ENCODE assay signal across 15 cellular contexts in the genomic region with DNA sequence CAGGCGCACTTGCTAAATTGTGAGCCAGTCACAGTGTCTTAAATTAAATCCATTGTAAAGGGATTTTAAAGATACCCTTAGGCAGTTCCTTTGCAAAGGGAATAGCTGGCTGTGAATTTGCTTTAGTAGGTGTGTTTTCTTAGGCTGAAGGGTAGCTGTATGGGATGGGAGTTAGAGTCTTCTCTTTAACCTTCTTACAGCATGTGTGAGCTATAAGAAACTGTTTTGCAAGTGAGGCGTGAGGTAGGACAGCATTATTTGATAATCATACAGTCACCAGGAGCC.
"Had no signal": no experiment of that assay in that cellular context is flagged by ENCODE, and none has a peak within 500 bp of the region (broad histone marks: within the 10 kb centered on the region; RNA-seq: fewer than 3 reads in every experiment).

No MANE protein-coding gene starts in this region.

- H3K4me3 ChIP-seq: neural progenitor cell, pancreas had no signal

- H3K27ac Mint-ChIP-seq: activated CD8-positive, alpha-beta memory T cell treated with anti-CD3 and anti-CD28 coated beads, Interleukin-2, amount 10 ng/mL, durations not matched to agents 7 days and 5 days; activated naive CD8-positive, alpha-beta T cell; activated T-cell treated with anti-CD3 and anti-CD28 coated beads, Interleukin-2, amount 50 U/mL, for 24 hours; dendritic cell treated with granulocyte-macrophage colony-stimulating factor and Interleukin-4, amounts not matched to agents 40 ng/mL and 50 ng/mL, for 4 days; effector memory CD8-positive, alpha-beta T cell; neural progenitor cell; stimulated activated memory B cell treated with anti-CD40 and anti-IgM and Interleukin-4, amounts not matched to agents 10 μg/mL and 1 μg/mL and 100 μg/mL, for 72 hours had no signal

- H3K9ac ChIP-seq: neural progenitor cell had no signal

- DNase-seq: activated CD4-positive, alpha-beta T cell treated with anti-CD3 and anti-CD28 coated beads, Interleukin-2, amount 50 U/mL, for 4 hours; activated CD4-positive, CD25-positive, alpha-beta regulatory T cell; activated CD8-positive, alpha-beta memory T cell treated with anti-CD3 and anti-CD28 coated beads, Interleukin-2, amount 10 ng/mL, durations not matched to agents 7 days and 5 days; activated effector memory CD4-positive, alpha-beta T cell treated with anti-CD3 and anti-CD28 coated beads, Interleukin-2, amount 50 U/mL, for 16 hours; activated T-cell treated with anti-CD3 and anti-CD28 coated beads, Interleukin-2, amount 50 U/mL, for 24 hours; cerebellar nuclear complex; effector memory CD8-positive, alpha-beta T cell; kidney; left ventricle myocardium superior; pancreas; T-helper 2 cell had no signal

- ATAC-seq: activated CD8-positive, alpha-beta memory T cell treated with anti-CD3 and anti-CD28 coated beads, Interleukin-2, amount 10 ng/mL, durations not matched to agents 7 days and 5 days; effector memory CD8-positive, alpha-beta T cell; left ventricle myocardium superior; pancreas; stimulated activated memory B cell treated with anti-CD40 and anti-IgM and Interleukin-4, amounts not matched to agents 10 μg/mL and 1 μg/mL and 100 μg/mL, for 72 hours had no signal

- H3K4me1 Mint-ChIP-seq: activated CD8-positive, alpha-beta memory T cell treated with anti-CD3 and anti-CD28 coated beads, Interleukin-2, amount 10 ng/mL, durations not matched to agents 7 days and 5 days had no signal

- H3K9me3 ChIP-seq: pancreas had no signal

- H3K9me3 Mint-ChIP-seq: activated T-cell treated with anti-CD3 and anti-CD28 coated beads, Interleukin-2, amount 50 U/mL, for 24 hours; dendritic cell treated with granulocyte-macrophage colony-stimulating factor and Interleukin-4, amounts not matched to agents 40 ng/mL and 50 ng/mL, for 4 days; effector memory CD8-positive, alpha-beta T cell; neural progenitor cell; stimulated activated memory B cell treated with anti-CD40 and anti-IgM and Interleukin-4, amounts not matched to agents 10 μg/mL and 1 μg/mL and 100 μg/mL, for 72 hours had no signal

- H3K36me3 ChIP-seq: neural progenitor cell, pancreas had no signal

- H3K27me3 ChIP-seq: pancreas had no signal

- H3K36me3 Mint-ChIP-seq: activated CD8-positive, alpha-beta memory T cell treated with anti-CD3 and anti-CD28 coated beads, Interleukin-2, amount 10 ng/mL, durations not matched to agents 7 days and 5 days; stimulated activated memory B cell treated with anti-CD40 and anti-IgM and Interleukin-4, amounts not matched to agents 10 μg/mL and 1 μg/mL and 100 μg/mL, for 72 hours had no signal

- H3K27ac ChIP-seq: neural progenitor cell had no signal

- H3K4me3 Mint-ChIP-seq: activated CD8-positive, alpha-beta memory T cell treated with anti-CD3 and anti-CD28 coated beads, Interleukin-2, amount 10 ng/mL, durations not matched to agents 7 days and 5 days; activated naive CD8-positive, alpha-beta T cell; activated T-cell treated with anti-CD3 and anti-CD28 coated beads, Interleukin-2, amount 50 U/mL, for 24 hours; dendritic cell treated with granulocyte-macrophage colony-stimulating factor and Interleukin-4, amounts not matched to agents 40 ng/mL and 50 ng/mL, for 4 days; effector memory CD8-positive, alpha-beta T cell; neural progenitor cell; stimulated activated memory B cell treated with anti-CD40 and anti-IgM and Interleukin-4, amounts not matched to agents 10 μg/mL and 1 μg/mL and 100 μg/mL, for 72 hours had no signal

- H2AFZ ChIP-seq: neural progenitor cell had no signal

- H3K27me3 Mint-ChIP-seq: activated naive CD8-positive, alpha-beta T cell; activated T-cell treated with anti-CD3 and anti-CD28 coated beads, Interleukin-2, amount 50 U/mL, for 24 hours; dendritic cell treated with granulocyte-macrophage colony-stimulating factor and Interleukin-4, amounts not matched to agents 40 ng/mL and 50 ng/mL, for 4 days; effector memory CD8-positive, alpha-beta T cell had no signal

- H3K4me2 ChIP-seq: neural progenitor cell had no signal
